In genomic region chr11:5233268-5233667, GRCh38 we compare ENCODE assay signal across 39 cellular contexts. TPM values are rescaled to one million over a fixed set of nuclear protein-coding genes. Genes with fewer than 3 reads are reported as not detected.
"Had no signal": no experiment of that assay in that cellular context is flagged by ENCODE, and none has a peak within 500 bp of the region (broad histone marks: within the 10 kb centered on the region; RNA-seq: fewer than 3 reads in every experiment).

No MANE protein-coding gene starts in this region.

- H3K36me3 ChIP-seq: MG63 had no signal

- DNase-seq: Kasumi-1, MG63, MV-4-11, NCI-H1048, NCI-H1092, NCI-H1092 treated with DMSO at 0.1 percent for 48 hours, NCI-H1105, NCI-H1105 treated with DMSO at 0.1 percent for 48 hours, NCI-H1417, NCI-H1417 treated with DMSO at 0.1 percent for 48 hours, NCI-H1436, NCI-H1436 treated with DMSO at 0.1 percent for 48 hours, NCI-H146, NCI-H1694, NCI-H1694 treated with DMSO at 0.1 percent for 48 hours, NCI-H187, NCI-H187 treated with DMSO at 0.1 percent for 48 hours, NCI-H1930, NCI-H2029, NCI-H2029 treated with DMSO at 0.1 percent for 48 hours, NCI-H2081, NCI-H2081 treated with DMSO at 0.1 percent for 48 hours, NCI-H2107, NCI-H2171, NCI-H2171 treated with DMSO at 0.1 percent for 48 hours, NCI-H2227 treated with DMSO at 0.1 percent for 48 hours, NCI-H226, NCI-H345, NCI-H446, NCI-H446 treated with DMSO at 0.1 percent for 48 hours, NCI-H510A, NCI-H510A treated with DMSO at 0.1 percent for 48 hours, NCI-H524, NCI-H524 treated with DMSO at 0.1 percent for 48 hours, NCI-H526 had no signal

- H3K4me3 ChIP-seq: MG63 had no signal

- H3K27me3 ChIP-seq: MG63 had no signal

- H3K9me3 ChIP-seq: MG63 had no signal

RNA-seq across cellular contexts. Expression of gene HBD, which starts 1.0 kb away (rescaled TPM):
- total RNA-seq: LHCN-M2, MCF 10A, NCI-H460 had no signal

RNA-seq across cellular contexts. Expression of gene HBB, which starts 6.4 kb away (rescaled TPM):
- total RNA-seq: LHCN-M2, M059J, MCF 10A, NCI-H460 had no signal

RNA-seq across cellular contexts. Expression of gene HBG1, which starts 16.4 kb away (rescaled TPM):
- total RNA-seq: LHCN-M2, M059J, MCF 10A, NCI-H460 had no signal

RNA-seq across cellular contexts. Expression of gene HBG2, which starts 21.3 kb away (rescaled TPM):
- total RNA-seq: LHCN-M2, M059J, MCF 10A, NCI-H460 had no signal

RNA-seq across cellular contexts. Expression of gene OR51V1, which starts 32.8 kb away (rescaled TPM):
- total RNA-seq: LHCN-M2, M059J, MCF 10A, NCI-H460 had no signal
